In the genomic region with DNA sequence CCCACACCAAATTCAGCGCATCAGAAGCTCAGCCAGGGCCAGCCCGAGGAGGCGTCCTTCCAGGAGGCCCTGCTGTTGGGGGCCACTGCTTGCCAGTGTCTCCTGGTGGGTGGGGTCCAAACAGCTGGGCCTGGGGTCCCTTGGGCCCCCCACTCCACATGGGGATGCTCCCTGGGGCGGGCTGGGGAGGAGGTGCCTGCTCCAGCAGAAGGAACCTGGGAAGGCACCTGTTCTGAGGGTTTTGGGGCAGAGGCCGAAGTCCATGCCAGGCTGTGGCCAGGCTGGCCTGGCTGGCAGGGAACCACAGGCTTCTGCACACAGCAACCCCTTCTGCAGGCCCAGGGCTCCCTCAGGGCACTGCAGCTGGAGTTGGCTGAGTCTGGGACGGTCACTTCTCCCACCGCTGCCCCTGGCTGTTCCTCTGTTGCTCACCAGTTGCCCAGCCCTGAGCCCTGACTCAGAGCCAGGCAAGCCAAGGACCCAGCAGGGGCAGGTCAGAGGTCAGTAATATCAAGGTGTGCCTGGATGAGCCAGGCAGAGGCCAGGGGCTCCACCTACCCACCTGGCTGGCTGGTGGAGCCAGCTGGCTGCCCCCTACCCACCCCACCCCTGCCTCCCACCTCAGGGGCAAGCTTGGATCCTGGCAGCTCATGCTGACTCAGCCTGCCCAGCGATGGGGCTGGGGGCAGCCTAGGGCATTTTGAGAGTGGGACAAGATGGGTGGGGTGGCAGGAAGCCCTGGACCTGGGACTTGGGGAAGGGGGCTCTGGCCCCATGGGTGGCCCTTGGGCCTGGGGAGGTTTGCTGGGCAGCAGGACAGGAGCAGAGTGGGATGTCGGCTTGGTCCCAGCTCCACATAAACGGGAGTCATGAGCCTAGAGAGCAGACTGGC, we compare ENCODE assay signal across 10 cellular contexts. TPM values are rescaled to one million over a fixed set of nuclear protein-coding genes. Genes with fewer than 3 reads are reported as not detected.
DNase-seq lines count a peak whose midpoint lies in the region; ATAC-seq and TF ChIP-seq lines count a peak whose summit lies in the region.
"Had no signal": no experiment of that assay in that cellular context is flagged by ENCODE, and none has a peak within 500 bp of the region (broad histone marks: within the 10 kb centered on the region; RNA-seq: fewer than 3 reads in every experiment).

No MANE protein-coding gene starts in this region.

- H3K9ac ChIP-seq in mucosa of rectum (ENCODE audit: low read depth in 1 of 2, low read length in 2 of 2): peak overlapping the region in 1 of 2 donors; percentile 46

- peaks cover 47% of the 10 kb centered on the region for H3K36me3 Mint-ChIP-seq in central memory CD8-positive, alpha-beta T cell (ENCODE audit: insufficient read depth)

- H3K9me3 Mint-ChIP-seq in central memory CD8-positive, alpha-beta T cell: peaks cover 24% of the 10 kb centered on the region

- CTCF ChIA-PET in A673 (lab: Charles Lee): no interaction called here

- peak overlapping the region; percentile 80 to 91 for H3K27ac ChIP-seq in mucosa of rectum (ENCODE audit: low read depth in 2 of 2, low read length in 2 of 2)
- H3K27ac ChIP-seq in A673 (ENCODE audit: low read depth, low read length, poor library complexity, severe bottlenecking): no peak overlapping the region

- no peak overlapping the region for H3K4me3 Mint-ChIP-seq in central memory CD8-positive, alpha-beta T cell

- BruUV-seq in A673 (replicated peaks; lab: Mats Ljungman, UMichigan): no TSS peak

- H3K27ac Mint-ChIP-seq in central memory CD8-positive, alpha-beta T cell (ENCODE audit: low read depth): peak overlapping the region; percentile 51

- POLR2A ChIA-PET in A673 (lab: Charles Lee; ENCODE audit: low non-redundant PET): no interaction called here

- H3K9me3 ChIP-seq in mucosa of rectum (ENCODE audit: control insufficient read depth in 2 of 2, low read length in 2 of 2) (peaks cover 6% of the 10 kb centered on the region in 2 donors), A673 (ENCODE audit: low read depth, low read length, poor library complexity, severe bottlenecking) (peaks cover 14% of the 10 kb centered on the region)

- peaks cover 42 to 45% of the 10 kb centered on the region in 2 donors for H3K4me1 ChIP-seq in mucosa of rectum (ENCODE audit: control insufficient read depth in 2 of 2, insufficient read depth in 2 of 2, low read length in 2 of 2)
- peaks cover 9% of the 10 kb centered on the region for H3K4me1 ChIP-seq in A673 (ENCODE audit: insufficient read depth, low read length, poor library complexity, severe bottlenecking)

- no peaks in the 10 kb centered on the region for H3K27me3 Mint-ChIP-seq in central memory CD8-positive, alpha-beta T cell

- H3K4me1 Mint-ChIP-seq in central memory CD8-positive, alpha-beta T cell: peaks cover 28% of the 10 kb centered on the region

- no peak for ATAC-seq in central memory CD8-positive, alpha-beta T cell (replicated peaks; ENCODE audit: extremely low read depth, poor library complexity, severe bottlenecking)
- ATAC-seq in HG03159 (IDR thresholded peaks at IDR 0.05; ENCODE audit: unreplicated experiment): no peak

- peak; percentile 36 for DNase-seq in COLO668 (lab: John Stamatoyannopoulos, UW; ENCODE audit: unreplicated experiment)
- peak; percentile 59 for DNase-seq in LHCN-M2 (ENCODE audit: low read depth)
- no peak for DNase-seq in central memory CD8-positive, alpha-beta T cell (ENCODE audit: low spot score in 2 of 2)
- DNase-seq in activated gamma-delta T cell (lab: John Stamatoyannopoulos, UW): no peak
- no peak for DNase-seq in A673 (ENCODE audit: low spot score)
- no peak for DNase-seq in NCI-H526 (lab: John Stamatoyannopoulos, UW)
- DNase-seq: GF-D8, SIG-M5 had no signal

- H3K36me3 ChIP-seq in mucosa of rectum (ENCODE audit: control insufficient read depth in 2 of 2, insufficient read depth in 2 of 2, low read length in 2 of 2) (peaks cover 5 to 17% of the 10 kb centered on the region in 2 donors), A673 (ENCODE audit: insufficient read depth, low read length, poor library complexity, severe bottlenecking) (peaks cover 16% of the 10 kb centered on the region)

- intact Hi-C loops in A673 (cut with micrococcal nuclease; ENCODE audit: unreplicated experiment): no loop called here

- no peak for TF ChIP-seq CTCF in A673 (conservative IDR thresholded peaks at IDR 0.05; ENCODE audit: low read depth, low read length)

- H3K4me3 ChIP-seq in mucosa of rectum (ENCODE audit: low read length in 2 of 2) (no peak overlapping the region), A673 (ENCODE audit: low read depth, low read length, poor library complexity, severe bottlenecking) (no peak overlapping the region)

- H3K27me3 ChIP-seq in mucosa of rectum (ENCODE audit: control insufficient read depth in 2 of 2, insufficient read depth in 2 of 2, low read length in 2 of 2): no peaks in the 10 kb centered on the region
- H3K27me3 ChIP-seq in A673 (replicated peaks; ENCODE audit: insufficient read depth, low read depth, low read length, poor library complexity): no peaks in the 10 kb centered on the region

RNA-seq across cellular contexts. Expression of a gene that starts 12.0 kb away (rescaled TPM):
- total RNA-seq in LHCN-M2 (2014; rRNA removed) (12.5 and 12.6 TPM in 2 replicates), A673 (2021) (25.0 and 33.7 TPM in 2 replicates)
- 52.5 TPM for polyA plus RNA-seq in LHCN-M2 (2012)

RNA-seq across cellular contexts. Expression of a gene that starts 51.0 kb away (rescaled TPM):
- 120 and 140 TPM in 2 replicates for total RNA-seq in LHCN-M2 (2014; rRNA removed)
- 97.4 TPM for polyA plus RNA-seq in LHCN-M2 (2012)
- total RNA-seq in A673 (2021): 169 and 184 TPM in 2 replicates

RNA-seq across cellular contexts. Expression of a gene that starts 55.6 kb away (rescaled TPM):
- total RNA-seq in LHCN-M2 (2014; rRNA removed) (0.45 and 2.5 TPM in 2 replicates), A673 (2021) (2.9 and 3.5 TPM in 2 replicates)
- 1.4 TPM for polyA plus RNA-seq in LHCN-M2 (2012)

Comparison
In these comparisons a context has a peak if more than half of its experiments do, and no peak if none do; other contexts are left out.
1. DNase-seq: peak in COLO668 (single experiment) and LHCN-M2 (single experiment); none in central memory CD8-positive, alpha-beta T cell (0 of 2), activated gamma-delta T cell (single experiment), A673 (single experiment) and NCI-H526 (0 of 2).